In the genomic region with DNA sequence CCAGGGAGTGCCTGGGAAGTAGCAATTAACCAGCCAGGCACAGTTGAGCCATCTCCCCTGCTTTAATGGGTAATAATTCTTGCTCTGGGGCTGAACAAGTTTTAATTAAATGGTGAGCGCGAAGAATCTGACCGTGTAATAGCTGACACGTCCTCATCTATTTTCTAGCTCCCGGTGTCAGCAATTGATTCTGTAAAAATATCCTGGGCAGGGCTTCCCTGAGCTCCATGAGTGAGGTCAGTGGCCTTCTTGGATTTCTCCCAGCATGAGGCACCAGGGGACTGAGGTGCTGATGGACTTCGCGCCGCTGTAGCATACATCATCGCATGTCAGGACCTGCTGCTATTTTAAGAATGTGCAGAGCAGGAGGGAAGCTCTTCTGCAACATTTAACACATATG, we compare ENCODE assay signal across 10 cellular contexts. TPM values are rescaled to one million over a fixed set of nuclear protein-coding genes. Genes with fewer than 3 reads are reported as not detected.
A peak's percentile ranks its signal among the peaks of the same experiment; 100 is the strongest.
DNase-seq lines count a peak whose midpoint lies in the region; ATAC-seq and TF ChIP-seq lines count a peak whose summit lies in the region.
"Had no signal": no experiment of that assay in that cellular context is flagged by ENCODE, and none has a peak within 500 bp of the region (broad histone marks: within the 10 kb centered on the region; RNA-seq: fewer than 3 reads in every experiment).

No MANE protein-coding gene starts in this region.

- H3K9me3 ChIP-seq in RWPE2 (ENCODE audit: severe bottlenecking) (peaks cover 2% of the 10 kb centered on the region), heart left ventricle (peaks cover 0 to 19% (median 7%) of the 10 kb centered on the region in 12 donors)

- WGBS in heart left ventricle, 4 donors, result 23 to 33% (median 30%) methylated on average over 9 of the region's 9 CpGs

- H3K27me3 ChIP-seq in RWPE2 (ENCODE audit: insufficient read depth, poor library complexity, severe bottlenecking), result no peaks in the 10 kb centered on the region
- H3K27me3 ChIP-seq in heart left ventricle, result no peaks in the 10 kb centered on the region

- ATAC-seq in RWPE2 (ENCODE audit: low read depth) (no peak), heart left ventricle (peak; percentile 76 to 94 (median 93)), HG02981 (IDR thresholded peaks at IDR 0.05; ENCODE audit: unreplicated experiment) (no peak)

- intact Hi-C loops in heart left ventricle (cut with DNase I), result no loop called here

- no peak for TF ChIP-seq POLR2A in heart left ventricle (IDR thresholded peaks at IDR 0.05)

- H3K4me3 ChIP-seq in RWPE2 (ENCODE audit: severe bottlenecking) (no peak overlapping the region), heart left ventricle (no peak overlapping the region)

- peak; percentile 62 for DNase-seq in HK-2 (ENCODE audit: unreplicated experiment)
- no peak for DNase-seq in RWPE2 (ENCODE audit: low spot score)
- DNase-seq in heart left ventricle, result peak in 4 of 5 donors; percentile 44 to 79 (median 70)
- DNase-seq in renal cortical epithelial cell (ENCODE audit: low read depth), result peak; percentile 77
- no peak for DNase-seq in stimulated activated CD4-positive, alpha-beta T cell treated with anti-CD3 and anti-CD28 coated beads, Interleukin-2, amount 100 ng/mL, for 24 hours
- no peak for DNase-seq in globus pallidus (ENCODE audit: low spot score)
- no peak for DNase-seq in anterior cingulate cortex (lab: John Stamatoyannopoulos, UW)
- DNase-seq: effector CD8-positive, alpha-beta T cell had no signal

- H3K36me3 ChIP-seq in RWPE2 (ENCODE audit: low read depth) (peaks cover 36% of the 10 kb centered on the region), heart left ventricle (no peaks in the 10 kb centered on the region)

- TF ChIP-seq CTCF in RWPE2 (IDR thresholded peaks at IDR 0.05; ENCODE audit: poor library complexity, severe bottlenecking) (no peak), heart left ventricle (IDR thresholded peaks at IDR 0.05) (no peak)

- peaks cover 39% of the 10 kb centered on the region for H3K4me1 ChIP-seq in RWPE2 (ENCODE audit: insufficient read depth, poor library complexity, severe bottlenecking)
- H3K4me1 ChIP-seq in heart left ventricle, result peaks cover 0 to 31% (median 19%) of the 10 kb centered on the region in 12 donors

- H3K27ac ChIP-seq in RWPE2 (ENCODE audit: poor library complexity, severe bottlenecking) (peak overlapping the region; percentile 90), heart left ventricle (peak overlapping the region in 2 of 12 donors; percentile 16 to 28)

RNA-seq across cellular contexts. Expression of gene SIPA1L3, which starts 27.0 kb away (rescaled TPM):
- total RNA-seq in heart left ventricle (10 to 100 TPM in 4 of 9 donors, 1 to 10 TPM in 5; 6.3 to 22.9 (median 9.4) TPM), renal cortical epithelial cell (40.3 and 77.2 TPM in 2 replicates)
- 1 to 10 TPM; 4.7 to 8.5 TPM for polyA plus RNA-seq in heart left ventricle

RNA-seq across cellular contexts. Expression of gene WDR87, which starts 27.6 kb away (rescaled TPM):
- total RNA-seq in heart left ventricle (not detected), renal cortical epithelial cell (not detected in 2 replicates)
- polyA plus RNA-seq in heart left ventricle, result not detected
- total RNA-seq: activated CD8-positive, alpha-beta memory T cell treated with anti-CD3 and anti-CD28 coated beads for 36 hours had no signal

Comparison
In these comparisons a context has a peak if more than half of its experiments do, and no peak if none do; other contexts are left out.
1. DNase-seq: peak in HK-2 (single experiment), heart left ventricle (4 of 5) and renal cortical epithelial cell (single experiment); none in RWPE2 (single experiment), stimulated activated CD4-positive, alpha-beta T cell treated with anti-CD3 and anti-CD28 coated beads, Interleukin-2, amount 100 ng/mL, for 24 hours (0 of 2), globus pallidus (single experiment) and anterior cingulate cortex (0 of 58).
2. ATAC-seq: peak in heart left ventricle (4 of 4); none in RWPE2 (single experiment) and HG02981 (single experiment).